ENCODE assay signal across 16 cellular contexts in the genomic region with DNA sequence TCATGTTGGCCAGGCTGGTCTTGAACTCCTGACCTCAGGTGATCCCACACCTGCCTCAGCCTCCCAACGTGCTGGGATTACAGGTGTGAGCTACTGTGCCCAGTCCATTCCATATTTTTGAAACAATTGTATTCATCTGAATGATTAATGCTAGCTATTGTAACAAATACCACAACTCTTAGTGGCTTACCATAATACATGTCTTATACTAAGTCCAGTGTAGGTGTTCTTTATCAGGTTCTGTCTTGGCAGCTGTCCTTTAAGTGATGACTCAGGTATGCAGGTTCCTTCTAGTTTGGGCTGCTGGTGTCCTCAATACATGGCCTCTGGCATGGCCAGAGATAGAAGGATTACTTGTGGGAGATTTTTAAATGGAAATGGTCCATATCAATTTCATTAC. TPM values are rescaled to one million over a fixed set of nuclear protein-coding genes. Genes with fewer than 3 reads are reported as not detected.
DNase-seq lines count a peak whose midpoint lies in the region; ATAC-seq and TF ChIP-seq lines count a peak whose summit lies in the region.
"Had no signal": no experiment of that assay in that cellular context is flagged by ENCODE, and none has a peak within 500 bp of the region (broad histone marks: within the 10 kb centered on the region; RNA-seq: fewer than 3 reads in every experiment).

No MANE protein-coding gene starts in this region.

- ATAC-seq in foreskin keratinocyte, result peak; percentile 87
- ATAC-seq: GM23338, HepG2 had no signal

- H3K27ac ChIP-seq in breast epithelium (no peak overlapping the region), mammary epithelial cell (ENCODE audit: insufficient read depth, low read depth, low read length) (no peak overlapping the region), foreskin keratinocyte (no peak overlapping the region)
- H3K27ac ChIP-seq: 22Rv1, BLaER1 had no signal

- intact Hi-C loops in MCF 10A (cut with micrococcal nuclease) (no loop called here), breast epithelium (cut with DNase I; ENCODE audit: low total_unique reads) (no loop called here), mammary epithelial cell (cut with micrococcal nuclease) (loop anchor here (2.0 to 10.0 kb wide), 2 partner anchors 39 to 409 kb away; a partner anchor contains a TSS)

- H3K4me1 Mint-ChIP-seq in MCF 10A (ENCODE audit: insufficient read depth, unreplicated experiment), result peaks cover 20% of the 10 kb centered on the region
- H3K4me1 Mint-ChIP-seq: GM23338 had no signal

- peaks cover 4% of the 10 kb centered on the region for H4K20me1 ChIP-seq in mammary epithelial cell (ENCODE audit: insufficient read depth, low read length)

- WGBS in mammary epithelial cell (ENCODE audit: low coverage, missing lambda C conversion rate), result 0% methylated on average over 1 of the region's 1 CpG

- H3K4me1 ChIP-seq in breast epithelium (peaks cover 0 to 9% of the 10 kb centered on the region in 2 donors), mammary epithelial cell (ENCODE audit: insufficient read depth, low read length) (peaks cover 6% of the 10 kb centered on the region), foreskin keratinocyte (peaks cover 5% of the 10 kb centered on the region)

- DNase-seq in MCF 10A (ENCODE audit: unreplicated experiment) (peak; percentile 78), breast epithelium (ENCODE audit: low spot score in 2 of 2) (no peak), mammary epithelial cell (peak; percentile 92), foreskin keratinocyte (peak; percentile 77 to 84), SKM-1 (lab: John Stamatoyannopoulos, UW; ENCODE audit: unreplicated experiment) (no peak), DMS79 treated with DMSO at 0.1 percent for 48 hours (lab: John Stamatoyannopoulos, UW) (no peak), NCI-H82 treated with DMSO at 0.1 percent for 48 hours (lab: John Stamatoyannopoulos, UW; ENCODE audit: unreplicated experiment) (no peak), SK-N-DZ (ENCODE audit: low spot score) (no peak)
- DNase-seq: Caco-2; CD8-positive, alpha-beta memory T cell; GF-D8; H7 had no signal

- H3K4me3 Mint-ChIP-seq in MCF 10A (ENCODE audit: unreplicated experiment), result no peak overlapping the region
- H3K4me3 Mint-ChIP-seq: CD8-positive, alpha-beta memory T cell; GM23338 had no signal

- H3K4me3 ChIP-seq in breast epithelium (no peak overlapping the region), mammary epithelial cell (replicated peaks in 1 of 3; ENCODE audit: insufficient read depth in 1 of 3, low read depth in 2 of 3, low read length in 3 of 3) (no peak overlapping the region)
- H3K4me3 ChIP-seq: BLaER1, GM23338 had no signal

- no peak overlapping the region for H3K9ac ChIP-seq in mammary epithelial cell (ENCODE audit: insufficient read depth, low read length)
- H3K9ac ChIP-seq: BLaER1 had no signal

- no peak overlapping the region for H2AFZ ChIP-seq in mammary epithelial cell (ENCODE audit: low read depth, low read length)
- H2AFZ ChIP-seq: GM23338 had no signal

- CTCF ChIA-PET in MCF 10A (lab: Yijun Ruan, JAX) (interaction anchor here (0.7 kb wide), 1 partner anchor 25 kb away, joined by 4 read pairs; no protein-coding TSS in a partner anchor), mammary epithelial cell (lab: Charles Lee; ENCODE audit: low non-redundant PET) (no interaction called here)

- no peaks in the 10 kb centered on the region for H3K36me3 ChIP-seq in breast epithelium
- peaks cover 4% of the 10 kb centered on the region for H3K36me3 ChIP-seq in mammary epithelial cell (ENCODE audit: insufficient read depth, low read length)

- H3K9me3 ChIP-seq in breast epithelium, result no peaks in the 10 kb centered on the region
- no peaks in the 10 kb centered on the region for H3K9me3 ChIP-seq in mammary epithelial cell (replicated peaks; ENCODE audit: insufficient read depth, low read length)
- H3K9me3 ChIP-seq: BLaER1, Caco-2 had no signal

- H3K27me3 ChIP-seq in breast epithelium (no peaks in the 10 kb centered on the region), mammary epithelial cell (ENCODE audit: insufficient read depth, low read length) (peaks cover 4% of the 10 kb centered on the region), foreskin keratinocyte (no peaks in the 10 kb centered on the region)
- H3K27me3 ChIP-seq: BLaER1 had no signal

- H3K9me3 Mint-ChIP-seq in MCF 10A (ENCODE audit: unreplicated experiment), result no peaks in the 10 kb centered on the region
- H3K9me3 Mint-ChIP-seq: CD8-positive, alpha-beta memory T cell; GM23338 had no signal

- H3K36me3 Mint-ChIP-seq in MCF 10A (ENCODE audit: insufficient read depth, unreplicated experiment), result peaks cover 19% of the 10 kb centered on the region

- peaks cover 5% of the 10 kb centered on the region for H3K79me2 ChIP-seq in mammary epithelial cell (ENCODE audit: insufficient read depth, low read length)

- H3K4me2 ChIP-seq in mammary epithelial cell (ENCODE audit: insufficient read depth, low read depth, low read length), result no peak overlapping the region
- H3K4me2 ChIP-seq: BLaER1, GM23338 had no signal

- TF ChIP-seq POLR2A in breast epithelium (IDR thresholded peaks at IDR 0.05), result no peak

- dilution Hi-C loops in mammary epithelial cell (cut with HindIII; ENCODE audit: low sequenced_read_pairs), result no loop called here

- POLR2A ChIA-PET in MCF 10A (lab: Yijun Ruan, JAX), result interaction anchor here (0.5 to 2.9 kb wide), 2 partner anchors 8 to 38 kb away, joined by 4 to 11 read pairs; a partner anchor contains a TSS

- no peaks in the 10 kb centered on the region for H3K27me3 Mint-ChIP-seq in MCF 10A (ENCODE audit: insufficient read depth, unreplicated experiment)
- H3K27me3 Mint-ChIP-seq: CD8-positive, alpha-beta memory T cell had no signal

- in situ Hi-C loops in mammary epithelial cell (cut with MboI; ENCODE audit: low sequenced_read_pairs in 2 of 2), result loop anchor here in 1 of 2 donors (25.0 kb wide), 1 partner anchor 142 kb away; a partner anchor contains a TSS

- no peak overlapping the region for H3K27ac Mint-ChIP-seq in MCF 10A (ENCODE audit: low read depth, unreplicated experiment)
- H3K27ac Mint-ChIP-seq: CD8-positive, alpha-beta memory T cell; GM23338 had no signal

- TF ChIP-seq CTCF in MCF 10A (IDR thresholded peaks at IDR 0.05; ENCODE audit: unreplicated experiment) (no peak), breast epithelium (IDR thresholded peaks at IDR 0.05) (no peak), mammary epithelial cell (conservative IDR thresholded peaks at IDR 0.05 in 1 of 2, IDR thresholded peaks at IDR 0.05 in 1 of 2; ENCODE audit: extremely low read depth in 1 of 2, insufficient read depth in 1 of 2, low read depth in 1 of 2, low read length in 2 of 2) (no peak), foreskin keratinocyte (conservative IDR thresholded peaks at IDR 0.05) (no peak)

- BruUV-seq in MCF 10A (replicated peaks; lab: Mats Ljungman, UMichigan) (no TSS peak), mammary epithelial cell (replicated peaks; lab: Mats Ljungman, UMichigan) (no TSS peak)

RNA-seq across cellular contexts. Expression of a gene that starts 39.0 kb away (rescaled TPM):
- total RNA-seq in MCF 10A (2022), result 12.4 and 16.1 TPM in 2 replicates
- total RNA-seq in breast epithelium, result 10 to 100 TPM; 43.3 to 73.0 (median 48.9) TPM
- total RNA-seq in mammary epithelial cell, result 10 to 100 TPM; 17.5 to 20.4 TPM
- 6.9 TPM for polyA plus RNA-seq in mammary epithelial cell
- polyA minus RNA-seq in mammary epithelial cell, result 18.1 TPM
- 13.5 and 15.2 TPM in 2 replicates for total RNA-seq in foreskin keratinocyte
- polyA plus RNA-seq in foreskin keratinocyte, result 6.3 and 6.4 TPM in 2 replicates
- polyA plus RNA-seq in SK-N-DZ (2014; cell fraction: cytosol; rRNA removed), result 11.2 and 13.1 TPM in 2 replicates
- 10.2 and 10.5 TPM in 2 replicates for polyA plus RNA-seq in SK-N-DZ (2014; cell fraction: nucleus; rRNA removed)

Comparison
In these comparisons a context has a peak if more than half of its experiments do, and no peak if none do; other contexts are left out.
1. DNase-seq: peak in MCF 10A (single experiment), mammary epithelial cell (single experiment) and foreskin keratinocyte (2 of 2); none in breast epithelium (0 of 2), SKM-1 (single experiment), DMS79 treated with DMSO at 0.1 percent for 48 hours (single experiment), NCI-H82 treated with DMSO at 0.1 percent for 48 hours (single experiment) and SK-N-DZ (single experiment).